8 cellular contexts compared by ENCODE assay signal in the genomic region with DNA sequence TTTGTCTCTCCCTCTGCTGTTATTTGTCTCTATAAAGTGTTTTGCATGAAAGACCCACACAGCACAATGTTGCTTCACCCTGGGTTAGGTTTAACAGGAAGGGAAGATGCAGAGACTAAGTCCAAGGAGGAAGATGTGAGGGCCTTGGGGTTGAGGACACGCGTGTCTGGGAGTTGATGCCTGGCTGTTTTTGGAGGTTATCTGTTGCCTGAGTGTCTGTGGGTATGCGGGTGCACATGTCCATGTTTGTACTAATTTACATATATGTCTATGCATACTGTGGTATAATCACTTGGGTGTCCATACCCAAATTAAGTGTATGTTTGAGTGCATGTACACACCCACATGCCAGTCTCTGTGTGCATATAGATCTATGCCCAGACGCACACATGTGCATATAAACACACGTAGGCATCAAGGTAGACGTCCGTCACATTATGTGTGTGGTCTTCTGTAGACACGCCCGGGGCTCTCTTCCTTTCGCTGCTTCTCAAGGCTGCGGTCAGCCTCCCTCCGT. TPM values are rescaled to one million over a fixed set of nuclear protein-coding genes. Genes with fewer than 3 reads are reported as not detected.
DNase-seq lines count a peak whose midpoint lies in the region; ATAC-seq and TF ChIP-seq lines count a peak whose summit lies in the region.

No MANE protein-coding gene starts in this region.

- H3K9me3 Mint-ChIP-seq in activated naive CD8-positive, alpha-beta T cell treated with anti-CD3 and anti-CD28 coated beads, Interleukin-2, amount 50 U/mL, for 24 hours = no peaks in the 10 kb centered on the region

- H3K9me3 ChIP-seq in AG04450 (ENCODE audit: control insufficient read depth, insufficient read depth, low read length) (no peaks in the 10 kb centered on the region; the same call in 1 of the 2 replicates), thoracic aorta (no peaks in the 10 kb centered on the region)

- POLR2A ChIA-PET in AG04450 (lab: Yijun Ruan, JAX) = interaction anchor here (0.7 kb wide), 1 partner anchor 18 kb away, joined by 3 read pairs; no protein-coding TSS in a partner anchor

- peak overlapping the region; percentile 57 for H3K4me3 Mint-ChIP-seq in activated naive CD8-positive, alpha-beta T cell treated with anti-CD3 and anti-CD28 coated beads, Interleukin-2, amount 50 U/mL, for 24 hours

- H3K4me3 ChIP-seq in AG04450 (ENCODE audit: low read depth, low read length) (peak overlapping the region; percentile 62), H7 (ENCODE audit: insufficient read depth, low read depth, low read length) (peak overlapping the region; percentile 82), thoracic aorta (peak overlapping the region; percentile 87)

- H3K36me3 ChIP-seq in H7 (replicated peaks; ENCODE audit: control insufficient read depth, insufficient read depth, low read length) (no peaks in the 10 kb centered on the region), thoracic aorta (no peaks in the 10 kb centered on the region)

- TF ChIP-seq CTCF in AG04450 (IDR thresholded peaks at IDR 0.05; ENCODE audit: low read depth, low read length) (no peak), thoracic aorta (IDR thresholded peaks at IDR 0.05) (no peak)

- no peak overlapping the region for H3K27ac ChIP-seq in AG04450 (ENCODE audit: low read depth, low read length)
- H3K27ac ChIP-seq in layer of hippocampus (ENCODE audit: low read depth, low read length) = peak overlapping the region; percentile 84
- H3K27ac ChIP-seq in thoracic aorta = peak overlapping the region; percentile 73 to 83

- peaks cover 50% of the 10 kb centered on the region for H3K4me1 Mint-ChIP-seq in activated naive CD8-positive, alpha-beta T cell treated with anti-CD3 and anti-CD28 coated beads, Interleukin-2, amount 50 U/mL, for 24 hours

- CTCF ChIA-PET in AG04450 (lab: Charles Lee) = interaction anchor here (0.6 to 1.6 kb wide), 2 partner anchors 180 to 195 kb away, joined by 3 read pairs; no protein-coding TSS in a partner anchor

- peak overlapping the region; percentile 42 for H3K27ac Mint-ChIP-seq in activated naive CD8-positive, alpha-beta T cell treated with anti-CD3 and anti-CD28 coated beads, Interleukin-2, amount 50 U/mL, for 24 hours

- ATAC-seq in activated naive CD8-positive, alpha-beta T cell treated with anti-CD3 and anti-CD28 coated beads, Interleukin-2, amount 50 U/mL, for 24 hours = peak; percentile 1
- no peak for ATAC-seq in thoracic aorta (ENCODE audit: insufficient number of reproducible peaks, low FRiP score, low read depth)
- no peak for ATAC-seq in HG02970 (IDR thresholded peaks at IDR 0.05; ENCODE audit: low FRiP score, unreplicated experiment)
- ATAC-seq in GM21526 (IDR thresholded peaks at IDR 0.05; ENCODE audit: low FRiP score, unreplicated experiment) = no peak

- peaks cover 16 to 42% of the 10 kb centered on the region in 2 donors for H3K4me1 ChIP-seq in thoracic aorta (ENCODE audit: control insufficient read depth in 1 of 2, low read depth in 2 of 2)

- H3K27me3 ChIP-seq in AG04450 (ENCODE audit: control insufficient read depth, insufficient read depth, low read length) (peaks cover 38% of the 10 kb centered on the region), H7 (ENCODE audit: control insufficient read depth, insufficient read depth, low read length) (peaks cover 20% of the 10 kb centered on the region), layer of hippocampus (ENCODE audit: control insufficient read depth, insufficient read depth, low read length) (no peaks in the 10 kb centered on the region), thoracic aorta (replicated peaks; ENCODE audit: insufficient read depth) (no peaks in the 10 kb centered on the region)

- no peak for DNase-seq in AG04450 (ENCODE audit: low read depth, low spot score)
- peak; percentile 4 for DNase-seq in H7
- DNase-seq in activated naive CD8-positive, alpha-beta T cell treated with anti-CD3 and anti-CD28 coated beads, Interleukin-2, amount 50 U/mL, for 24 hours = no peak
- no peak for DNase-seq in thoracic aorta (ENCODE audit: low spot score)
- DNase-seq in NCI-H2107 (lab: John Stamatoyannopoulos, UW) = no peak

- H3K27me3 Mint-ChIP-seq in activated naive CD8-positive, alpha-beta T cell treated with anti-CD3 and anti-CD28 coated beads, Interleukin-2, amount 50 U/mL, for 24 hours = peaks cover 46% of the 10 kb centered on the region

- H3K36me3 Mint-ChIP-seq in activated naive CD8-positive, alpha-beta T cell treated with anti-CD3 and anti-CD28 coated beads, Interleukin-2, amount 50 U/mL, for 24 hours (ENCODE audit: low read depth) = no peaks in the 10 kb centered on the region

RNA-seq across cellular contexts. Expression of a gene that starts 1.0 kb away (rescaled TPM):
- polyA plus RNA-seq in AG04450 (2011; rRNA removed) = 16.9 TPM in 2 replicates
- polyA minus RNA-seq in AG04450 (2011; rRNA and poly(A)+ RNA removed) = 12.7 and 17.1 TPM in 2 replicates
- 19.5 and 25.6 TPM in 2 replicates for total RNA-seq in H7 (2014; rRNA removed; shearing (Covaris generic))
- total RNA-seq in thoracic aorta = 10 to 100 TPM; 21.0 to 26.0 TPM
